21 cellular contexts compared by ENCODE assay signal in genomic region chr15:72968531-72968922, GRCh38.
DNase-seq lines count a peak whose midpoint lies in the region; ATAC-seq, FAIRE-seq and TF ChIP-seq lines count a peak whose summit lies in the region.
"Had no signal": no experiment of that assay in that cellular context is flagged by ENCODE, and none has a peak within 500 bp of the region (broad histone marks: within the 10 kb centered on the region; RNA-seq: fewer than 3 reads in every experiment).

No MANE protein-coding gene starts in this region.

- no peak for FAIRE-seq in H54 (lab: Jason Lieb, UNC)
- FAIRE-seq: HTR-8/SVneo had no signal

- H3K4me3 ChIP-seq in colonic mucosa, result no peak overlapping the region
- H3K4me3 ChIP-seq in psoas muscle, result no peak overlapping the region
- H3K4me3 ChIP-seq: cardiac muscle cell, neural progenitor cell, smooth muscle cell, suprapubic skin had no signal

- TF ChIP-seq POLR2A in H54 (IDR thresholded peaks at IDR 0.05; ENCODE audit: low read depth, low read length), result no peak

- TF ChIP-seq CTCF in colonic mucosa (IDR thresholded peaks at IDR 0.05), result no peak
- TF ChIP-seq CTCF in psoas muscle (IDR thresholded peaks at IDR 0.05), result no peak

- DNase-seq in DMS153 (lab: John Stamatoyannopoulos, UW) (peak; percentile 0), DMS153 treated with DMSO at 0.1 percent for 48 hours (lab: John Stamatoyannopoulos, UW; ENCODE audit: unreplicated experiment) (no peak), NCI-H2171 (lab: John Stamatoyannopoulos, UW) (peak; percentile 61), colonic mucosa (peak; percentile 93), psoas muscle (peak in 1 of 2 donors; percentile 49), NCI-H1092 (lab: John Stamatoyannopoulos, UW) (no peak), mesenteric fat pad (ENCODE audit: low spot score) (no peak), H54 (ENCODE audit: insufficient read length, low spot score) (no peak)
- DNase-seq: 8988T; activated B cell treated with CpG ODN at 0.5 μM for 24 hours; activated naive CD4-positive, alpha-beta T cell treated with anti-CD3 and anti-CD28 coated beads for 36 hours; CD8-positive, alpha-beta T cell; head of caudate nucleus; NCI-H1092 treated with DMSO at 0.1 percent for 48 hours; SK-N-SH had no signal

- H3K27me3 ChIP-seq in colonic mucosa (no peaks in the 10 kb centered on the region), psoas muscle (ENCODE audit: insufficient read depth in 3 of 3, low read length in 2 of 3) (no peaks in the 10 kb centered on the region)
- H3K27me3 ChIP-seq: cardiac muscle cell, neural progenitor cell, suprapubic skin had no signal

- intact Hi-C loops in colonic mucosa (cut with DNase I), result no loop called here
- intact Hi-C loops in psoas muscle (cut with DNase I), result loop anchor here in 1 of 2 donors (5.0 kb wide), 1 partner anchor 84 kb away; the partner anchor contains the start of gene NEO1

- 23 to 36% (median 36%) methylated on average over 5 of the region's 5 CpGs for WGBS in psoas muscle, 3 donors

- H3K9me3 ChIP-seq in colonic mucosa (no peaks in the 10 kb centered on the region), psoas muscle (no peaks in the 10 kb centered on the region)
- H3K9me3 ChIP-seq: SK-N-SH, suprapubic skin had no signal

- H3K4me1 ChIP-seq in colonic mucosa, result no peaks in the 10 kb centered on the region
- H3K4me1 ChIP-seq in psoas muscle, result peaks cover 51% of the 10 kb centered on the region
- H3K4me1 ChIP-seq: neural progenitor cell had no signal

- H3K27ac ChIP-seq in colonic mucosa, result peak overlapping the region; percentile 54
- H3K27ac ChIP-seq in psoas muscle, result peak overlapping the region; percentile 57
- H3K27ac ChIP-seq: neural progenitor cell, suprapubic skin had no signal

- no peak for ATAC-seq in psoas muscle
- ATAC-seq: CD8-positive, alpha-beta T cell; HCT116 had no signal

- H3K36me3 ChIP-seq in colonic mucosa, result no peaks in the 10 kb centered on the region
- no peaks in the 10 kb centered on the region for H3K36me3 ChIP-seq in psoas muscle (ENCODE audit: insufficient read depth in 1 of 2, low read depth in 1 of 2)
- H3K36me3 ChIP-seq: cardiac muscle cell, neural progenitor cell, suprapubic skin had no signal

- H3K9ac ChIP-seq in colonic mucosa (ENCODE audit: low read depth in 2 of 2, low read length in 2 of 2), result no peak overlapping the region
- H3K9ac ChIP-seq: neural progenitor cell, SK-N-SH had no signal

Comparison
In these comparisons a context has a peak if more than half of its experiments do, and no peak if none do; other contexts are left out.
1. DNase-seq: peak in DMS153 (single experiment), NCI-H2171 (single experiment) and colonic mucosa (single experiment); none in DMS153 treated with DMSO at 0.1 percent for 48 hours (single experiment), NCI-H1092 (single experiment), mesenteric fat pad (single experiment) and H54 (single experiment).